Comparison of ENCODE assay signal across 8 cellular contexts in the genomic region with DNA sequence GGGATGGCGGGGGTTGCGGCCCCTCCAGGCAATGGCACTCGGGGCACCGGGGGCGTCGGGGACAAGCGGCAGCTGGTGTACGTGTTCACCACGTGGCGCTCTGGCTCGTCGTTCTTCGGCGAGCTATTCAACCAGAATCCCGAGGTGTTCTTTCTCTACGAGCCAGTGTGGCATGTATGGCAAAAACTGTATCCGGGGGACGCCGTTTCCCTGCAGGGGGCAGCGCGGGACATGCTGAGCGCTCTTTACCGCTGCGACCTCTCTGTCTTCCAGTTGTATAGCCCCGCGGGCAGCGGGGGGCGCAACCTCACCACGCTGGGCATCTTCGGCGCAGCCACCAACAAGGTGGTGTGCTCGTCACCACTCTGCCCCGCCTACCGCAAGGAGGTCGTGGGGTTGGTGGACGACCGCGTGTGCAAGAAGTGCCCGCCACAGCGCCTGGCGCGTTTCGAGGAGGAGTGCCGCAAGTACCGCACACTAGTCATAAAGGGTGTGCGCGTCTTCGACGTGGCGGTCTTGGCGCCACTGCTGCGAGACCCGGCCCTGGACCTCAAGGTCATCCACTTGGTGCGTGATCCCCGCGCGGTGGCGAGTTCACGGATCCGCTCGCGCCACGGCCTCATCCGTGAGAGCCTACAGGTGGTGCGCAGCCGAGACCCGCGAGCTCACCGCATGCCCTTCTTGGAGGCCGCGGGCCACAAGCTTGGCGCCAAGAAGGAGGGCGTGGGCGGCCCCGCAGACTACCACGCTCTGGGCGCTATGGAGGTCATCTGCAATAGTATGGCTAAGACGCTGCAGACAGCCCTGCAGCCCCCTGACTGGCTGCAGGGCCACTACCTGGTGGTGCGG. TPM values are rescaled to one million over a fixed set of nuclear protein-coding genes. Genes with fewer than 3 reads are reported as not detected.
DNase-seq lines count a peak whose midpoint lies in the region; ATAC-seq and TF ChIP-seq lines count a peak whose summit lies in the region.

No MANE protein-coding gene starts in this region.

- ATAC-seq in GM18909 (IDR thresholded peaks at IDR 0.05; ENCODE audit: poor library complexity, unreplicated experiment), result peak; percentile 23
- ATAC-seq in activated T-cell treated with anti-CD3 and anti-CD28 coated beads, Interleukin-2, amount 50 U/mL, for 4 hours, result peak; percentile 23 to 27

- H3K27ac ChIP-seq in thyroid gland, result no peak overlapping the region

- H3K4me3 Mint-ChIP-seq in activated T-cell treated with anti-CD3 and anti-CD28 coated beads, Interleukin-2, amount 50 U/mL, for 4 hours, result peak overlapping the region; percentile 67

- no peak for DNase-seq in AG04449 (ENCODE audit: low read depth, low spot score)
- peak; percentile 21 for DNase-seq in LHCN-M2 (ENCODE audit: low read depth)
- peak; percentile 66 for DNase-seq in activated T-cell treated with anti-CD3 and anti-CD28 coated beads, Interleukin-2, amount 50 U/mL, for 4 hours
- peak; percentile 52 for DNase-seq in fibroblast of the aortic adventitia (ENCODE audit: low read depth)
- peak in 33 of 56 donors; percentile 11 to 64 (median 30) for DNase-seq in nucleus accumbens (lab: John Stamatoyannopoulos, UW)
- peak; percentile 45 to 53 for DNase-seq in thyroid gland
- no peak for DNase-seq in DMS114 treated with DMSO at 0.1 percent for 48 hours (lab: John Stamatoyannopoulos, UW; ENCODE audit: unreplicated experiment)

- WGBS in thyroid gland, 2 donors, result 83 to 98% methylated on average over 22 to 56 of the region's 79 CpGs

- no peaks in the 10 kb centered on the region for H3K36me3 ChIP-seq in thyroid gland

- no peaks in the 10 kb centered on the region for H3K9me3 ChIP-seq in thyroid gland

- CTCF ChIA-PET in AG04449 (lab: Yijun Ruan, JAX), result interaction anchor here (0.7 to 4.3 kb wide), 20 partner anchors 9 to 559 kb away, joined by 3 to 37 read pairs (median 4); no protein-coding TSS in a partner anchor

- POLR2A ChIA-PET in AG04449 (lab: Yijun Ruan, JAX), result interaction anchor here (0.5 kb wide), 1 partner anchor 73 kb away, joined by 3 read pairs; no protein-coding TSS in a partner anchor

- intact Hi-C loops in thyroid gland (cut with DNase I), result no loop called here

- no peaks in the 10 kb centered on the region for H3K9me3 Mint-ChIP-seq in activated T-cell treated with anti-CD3 and anti-CD28 coated beads, Interleukin-2, amount 50 U/mL, for 4 hours

- no peaks in the 10 kb centered on the region for H3K27me3 Mint-ChIP-seq in activated T-cell treated with anti-CD3 and anti-CD28 coated beads, Interleukin-2, amount 50 U/mL, for 4 hours (ENCODE audit: low read depth)

- H3K4me3 ChIP-seq in AG04449 (ENCODE audit: low read depth, low read length) (peak overlapping the region; percentile 83), fibroblast of the aortic adventitia (ENCODE audit: low read depth, low read length) (peak overlapping the region; percentile 91), thyroid gland (replicated peaks in 1 of 3) (peak overlapping the region in 2 of 3 donors; percentile 68 to 95)

- H3K4me1 Mint-ChIP-seq in activated T-cell treated with anti-CD3 and anti-CD28 coated beads, Interleukin-2, amount 50 U/mL, for 4 hours (ENCODE audit: low read depth), result peaks cover 42% of the 10 kb centered on the region

- H3K36me3 Mint-ChIP-seq in activated T-cell treated with anti-CD3 and anti-CD28 coated beads, Interleukin-2, amount 50 U/mL, for 4 hours (ENCODE audit: insufficient read depth), result no peaks in the 10 kb centered on the region

- TF ChIP-seq POLR2A in thyroid gland (IDR thresholded peaks at IDR 0.05), result no peak

- peaks cover 16 to 17% of the 10 kb centered on the region in 2 donors for H3K4me1 ChIP-seq in thyroid gland

- no peaks in the 10 kb centered on the region for H3K27me3 ChIP-seq in thyroid gland

- TF ChIP-seq CTCF in AG04449 (IDR thresholded peaks at IDR 0.05; ENCODE audit: insufficient read depth, low read length, missing control alignments) (peak; percentile 69), fibroblast of the aortic adventitia (IDR thresholded peaks at IDR 0.05; ENCODE audit: insufficient read depth, low read length) (peak; percentile 52), thyroid gland (IDR thresholded peaks at IDR 0.05) (peak in 3 of 6 experiments; percentile 37 to 45 (median 41))

RNA-seq across cellular contexts. Expression of gene CHST2, which starts 1.9 kb away (rescaled TPM):
- total RNA-seq in LHCN-M2 (2014; rRNA removed) (20.1 and 30.3 TPM in 2 replicates), fibroblast of the aortic adventitia (ENCODE audit: low replicate concordance) (5.0 and 14.4 TPM in 2 replicates), thyroid gland (10 to 100 TPM in 3 of 4 donors, 1 to 10 TPM in 1; 8.5 to 14.0 (median 12.2) TPM)
- polyA plus RNA-seq in LHCN-M2 (2012), result 10.3 TPM
- 1 to 10 TPM; 4.8 to 5.0 (median 4.9) TPM for total RNA-seq in activated T-cell treated with anti-CD3 and anti-CD28 coated beads, Interleukin-2, amount 50 U/mL, for 4 hours

Comparison
In these comparisons a context has a peak if more than half of its experiments do, and no peak if none do; other contexts are left out.
1. DNase-seq: peak in LHCN-M2 (single experiment), activated T-cell treated with anti-CD3 and anti-CD28 coated beads, Interleukin-2, amount 50 U/mL, for 4 hours (single experiment), fibroblast of the aortic adventitia (single experiment), nucleus accumbens (33 of 56) and thyroid gland (2 of 2); none in AG04449 (single experiment) and DMS114 treated with DMSO at 0.1 percent for 48 hours (single experiment).
2. Peak in every context shown above with its lines, with median percentiles within 50 percentile points of each other: H3K4me3 ChIP-seq.